In genomic region chr11:60607483-60607882, GRCh38 we compare ENCODE assay signal across 20 cellular contexts.
"Had no signal": no experiment of that assay in that cellular context is flagged by ENCODE, and none has a peak within 500 bp of the region (broad histone marks: within the 10 kb centered on the region; RNA-seq: fewer than 3 reads in every experiment).

No MANE protein-coding gene starts in this region.

- DNase-seq: activated B cell treated with CpG ODN at 0.5 μM for 24 hours; activated CD4-positive, alpha-beta T cell treated with anti-CD3 and anti-CD28 coated beads for 48 hours; activated CD8-positive, alpha-beta memory T cell treated with anti-CD3 and anti-CD28 coated beads, Interleukin-2, amount 50 U/mL, for 48 hours; activated naive CD4-positive, alpha-beta T cell; effector memory CD8-positive, alpha-beta T cell; heart right ventricle; left cardiac atrium; lower lobe of right lung; naive B cell; retina; stimulated activated CD4-positive, alpha-beta T cell treated with anti-CD3 and anti-CD28 coated beads, Interleukin-12 subunit alpha, Interleukin-12 subunit beta, amount 100 ng/mL, for 4 hours; stimulated activated CD4-positive, alpha-beta T cell treated with anti-CD3 and anti-CD28 coated beads, Interleukin-2, amount 100 ng/mL, for 24 hours; thyroid gland; uterus had no signal

- H3K4me1 ChIP-seq: ascending aorta, heart right ventricle, lower lobe of right lung, thyroid gland, uterus had no signal

- H3K27me3 ChIP-seq: ascending aorta, thyroid gland, uterus had no signal

- ATAC-seq: effector memory CD8-positive, alpha-beta T cell; heart right ventricle; left cardiac atrium; lower lobe of right lung; stimulated activated effector memory CD8-positive, alpha-beta T cell treated with anti-CD3 and anti-CD28 coated beads, Interleukin-12 subunit alpha, Interleukin-12 subunit beta, amount 100 ng/mL, for 72 hours had no signal

- H3K36me3 Mint-ChIP-seq: naive B cell; stimulated activated effector memory CD8-positive, alpha-beta T cell treated with anti-CD3 and anti-CD28 coated beads, Interleukin-12 subunit alpha, Interleukin-12 subunit beta, amount 100 ng/mL, for 72 hours had no signal

- H3K27ac Mint-ChIP-seq: activated B cell treated with CpG ODN at 0.5 μM for 24 hours; dendritic cell treated with granulocyte-macrophage colony-stimulating factor and Interleukin-4, amounts not matched to agents 40 ng/mL and 50 ng/mL, for 4 days; effector memory CD8-positive, alpha-beta T cell; naive B cell; stimulated activated effector memory CD8-positive, alpha-beta T cell treated with anti-CD3 and anti-CD28 coated beads, Interleukin-12 subunit alpha, Interleukin-12 subunit beta, amount 100 ng/mL, for 72 hours had no signal

- H3K9me3 Mint-ChIP-seq: activated B cell treated with CpG ODN at 0.5 μM for 24 hours; dendritic cell treated with granulocyte-macrophage colony-stimulating factor and Interleukin-4, amounts not matched to agents 40 ng/mL and 50 ng/mL, for 4 days; effector memory CD8-positive, alpha-beta T cell; naive B cell; stimulated activated effector memory CD8-positive, alpha-beta T cell treated with anti-CD3 and anti-CD28 coated beads, Interleukin-12 subunit alpha, Interleukin-12 subunit beta, amount 100 ng/mL, for 72 hours had no signal

- H3K4me1 Mint-ChIP-seq: activated B cell treated with CpG ODN at 0.5 μM for 24 hours; naive B cell; stimulated activated effector memory CD8-positive, alpha-beta T cell treated with anti-CD3 and anti-CD28 coated beads, Interleukin-12 subunit alpha, Interleukin-12 subunit beta, amount 100 ng/mL, for 72 hours had no signal

- H3K27ac ChIP-seq: ascending aorta, heart right ventricle, lower lobe of right lung, thyroid gland, uterus had no signal

- H3K4me3 ChIP-seq: ascending aorta, heart right ventricle, lower lobe of right lung, thyroid gland, uterus had no signal

- H3K27me3 Mint-ChIP-seq: naive B cell had no signal

- FAIRE-seq: bronchial epithelial cell, frontal cortex, TTC549 had no signal

- H3K36me3 ChIP-seq: ascending aorta, heart right ventricle, lower lobe of right lung, thyroid gland, uterus had no signal

- H3K4me3 Mint-ChIP-seq: activated B cell treated with CpG ODN at 0.5 μM for 24 hours; dendritic cell treated with granulocyte-macrophage colony-stimulating factor and Interleukin-4, amounts not matched to agents 40 ng/mL and 50 ng/mL, for 4 days; effector memory CD8-positive, alpha-beta T cell; naive B cell; stimulated activated effector memory CD8-positive, alpha-beta T cell treated with anti-CD3 and anti-CD28 coated beads, Interleukin-12 subunit alpha, Interleukin-12 subunit beta, amount 100 ng/mL, for 72 hours had no signal

- H3K9me3 ChIP-seq: ascending aorta, heart right ventricle, lower lobe of right lung, thyroid gland, uterus had no signal
